Comparison of ENCODE assay signal across 8 cellular contexts in the genomic region with DNA sequence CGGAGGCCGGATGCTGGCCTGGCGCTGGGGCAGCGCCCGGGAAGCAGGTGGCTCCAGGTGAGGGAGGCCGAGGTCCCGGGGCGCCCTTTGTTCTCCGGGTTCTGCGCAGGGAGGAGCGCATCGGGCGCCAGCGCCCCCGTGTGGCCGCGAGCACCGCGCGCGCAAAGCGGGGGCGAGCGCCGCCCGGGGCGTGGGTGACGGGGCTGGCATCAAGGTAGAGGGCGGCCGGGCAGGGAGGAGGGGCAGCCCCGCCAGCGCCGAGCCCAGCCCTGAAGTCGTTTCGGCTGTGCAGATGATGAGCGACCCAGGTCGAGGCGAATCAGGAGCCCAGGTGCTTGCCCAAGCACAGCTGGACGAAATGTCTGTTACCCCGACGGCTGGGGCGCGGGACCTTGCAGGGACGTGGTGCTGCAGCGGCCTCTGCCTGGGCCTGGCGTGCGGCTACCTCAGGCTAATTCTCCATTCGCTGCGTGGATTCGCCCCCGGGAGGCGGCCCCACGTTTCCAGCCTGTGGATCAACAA. TPM values are rescaled to one million over a fixed set of nuclear protein-coding genes. Genes with fewer than 3 reads are reported as not detected.
A peak's percentile ranks its signal among the peaks of the same experiment; 100 is the strongest.
DNase-seq lines count a peak whose midpoint lies in the region; ATAC-seq and TF ChIP-seq lines count a peak whose summit lies in the region.

No MANE protein-coding gene starts in this region.

- DNase-seq in 8988T (peak; percentile 56), foreskin fibroblast (peak in 1 of 2 donors; percentile 22), omental fat pad (ENCODE audit: low spot score) (peak; percentile 27), HCEC 1CT (no peak)
- DNase-seq in activated CD4-positive, CD25-positive, alpha-beta regulatory T cell treated with anti-CD3 and anti-CD28 coated beads, Interleukin-2, amount 50 U/mL, for 72 hours = peak; percentile 42

- H3K4me3 ChIP-seq in foreskin fibroblast (ENCODE audit: low read depth in 1 of 2, low read length in 2 of 2) = peak overlapping the region in 1 of 2 donors; percentile 22

- peak; percentile 75 for ATAC-seq in HG03432 (IDR thresholded peaks at IDR 0.05; ENCODE audit: unreplicated experiment)
- peak; percentile 79 for ATAC-seq in omental fat pad (ENCODE audit: low FRiP score)
- ATAC-seq in HG03457 (IDR thresholded peaks at IDR 0.05; ENCODE audit: unreplicated experiment) = no peak

- TF ChIP-seq CTCF in GM12874 (IDR thresholded peaks at IDR 0.05; ENCODE audit: insufficient read depth, low read depth, low read length) = peak; percentile 88
- peak; percentile 37 for TF ChIP-seq CTCF in foreskin fibroblast (IDR thresholded peaks at IDR 0.05; ENCODE audit: low read depth, low read length)
- TF ChIP-seq CTCF in omental fat pad (IDR thresholded peaks at IDR 0.05) = peak in 2 of 3 donors; percentile 23 to 55

RNA-seq across cellular contexts. Expression of a gene that starts 10.5 kb away (rescaled TPM):
- 1 to 10 TPM; 2.0 to 8.4 (median 2.4) TPM for total RNA-seq in omental fat pad

Comparison
In these comparisons a context has a peak if more than half of its experiments do, and no peak if none do; other contexts are left out.
1. CTCF ChIP-seq: peak in every context shown above with its lines; median percentile 88 in GM12874; 39 in omental fat pad; 37 in foreskin fibroblast.